23 cellular contexts compared by ENCODE assay signal in the genomic region with DNA sequence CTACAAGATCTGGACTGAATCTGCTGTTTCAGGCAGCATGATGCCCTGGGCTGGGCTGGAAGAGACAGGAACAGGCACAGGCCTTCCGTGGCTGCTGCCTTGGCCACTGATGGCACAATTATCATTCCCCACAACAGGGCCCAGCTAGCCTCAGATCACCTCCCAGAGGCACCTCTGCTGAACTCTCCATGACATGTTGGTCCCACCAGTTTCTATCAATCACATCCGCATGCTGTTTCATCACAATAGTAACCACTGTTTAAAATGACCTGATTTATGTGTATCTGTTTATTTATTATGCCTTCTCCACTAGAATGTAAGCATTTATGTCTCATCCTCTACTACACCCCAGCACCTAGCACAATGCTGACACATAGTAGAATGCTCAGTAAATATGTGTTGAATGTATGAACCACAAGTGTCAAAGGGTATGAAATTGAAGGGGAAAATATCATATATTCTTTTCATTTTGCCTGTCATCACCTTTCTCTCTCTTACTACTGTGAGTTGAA. TPM values are rescaled to one million over a fixed set of nuclear protein-coding genes. Genes with fewer than 3 reads are reported as not detected.
DNase-seq lines count a peak whose midpoint lies in the region; ATAC-seq, FAIRE-seq and TF ChIP-seq lines count a peak whose summit lies in the region.
"Had no signal": no experiment of that assay in that cellular context is flagged by ENCODE, and none has a peak within 500 bp of the region (broad histone marks: within the 10 kb centered on the region; RNA-seq: fewer than 3 reads in every experiment).

No MANE protein-coding gene starts in this region.

- no peak overlapping the region for H3K4me3 Mint-ChIP-seq in astrocyte (ENCODE audit: unreplicated experiment)
- H3K4me3 Mint-ChIP-seq in stimulated activated naive B cell treated with anti-CD40 and anti-IgM and Interleukin-4, amounts not matched to agents 10 μg/mL and 1 μg/mL and 100 μg/mL, for 72 hours: no peak overlapping the region
- H3K4me3 Mint-ChIP-seq in naive thymus-derived CD8-positive, alpha-beta T cell: no peak overlapping the region
- H3K4me3 Mint-ChIP-seq: activated CD8-positive, alpha-beta T cell treated with anti-CD3 and anti-CD28 coated beads for 36 hours; activated naive CD4-positive, alpha-beta T cell treated with anti-CD3 and anti-CD28 coated beads for 36 hours; activated T-cell treated with anti-CD3 and anti-CD28 coated beads, Interleukin-2, amount 50 U/mL, for 24 hours; T-helper 2 cell treated with Interferon-gamma antibody and Interleukin-4, amounts not matched to agents 5 μg/mL and 100 μg/mL, for 36 hours had no signal

- no peaks in the 10 kb centered on the region for H3K36me3 ChIP-seq in astrocyte (ENCODE audit: insufficient read depth, low read length)
- H3K36me3 ChIP-seq in PC-3 (ENCODE audit: low read depth, low read length): no peaks in the 10 kb centered on the region
- H3K36me3 ChIP-seq: BLaER1 treated with 17β-estradiol and CSF1 and Interleukin-3, amounts not matched to agents 10 nM and 100 nM; left lung; Peyer's patch had no signal

- CTCF ChIA-PET in PC-3 (lab: Charles Lee): no interaction called here

- H3K9me3 Mint-ChIP-seq in astrocyte (ENCODE audit: unreplicated experiment): peaks cover 5% of the 10 kb centered on the region
- H3K9me3 Mint-ChIP-seq in stimulated activated naive B cell treated with anti-CD40 and anti-IgM and Interleukin-4, amounts not matched to agents 10 μg/mL and 1 μg/mL and 100 μg/mL, for 72 hours: peaks cover 3% of the 10 kb centered on the region in 2 donors
- H3K9me3 Mint-ChIP-seq in naive thymus-derived CD8-positive, alpha-beta T cell: no peaks in the 10 kb centered on the region
- H3K9me3 Mint-ChIP-seq: activated CD8-positive, alpha-beta T cell treated with anti-CD3 and anti-CD28 coated beads for 36 hours; activated naive CD4-positive, alpha-beta T cell treated with anti-CD3 and anti-CD28 coated beads for 36 hours; activated T-cell treated with anti-CD3 and anti-CD28 coated beads, Interleukin-2, amount 50 U/mL, for 24 hours; T-helper 2 cell treated with Interferon-gamma antibody and Interleukin-4, amounts not matched to agents 5 μg/mL and 100 μg/mL, for 36 hours had no signal

- H3K79me2 ChIP-seq in astrocyte (ENCODE audit: insufficient read depth, low read length) (no peaks in the 10 kb centered on the region), PC-3 (ENCODE audit: low read length) (no peaks in the 10 kb centered on the region)

- no peak overlapping the region for H3K27ac ChIP-seq in astrocyte (ENCODE audit: low read depth, low read length)
- no peak overlapping the region for H3K27ac ChIP-seq in PC-3 (ENCODE audit: low read length)
- H3K27ac ChIP-seq: 22Rv1, left lung, Peyer's patch had no signal

- no peaks in the 10 kb centered on the region for H3K36me3 Mint-ChIP-seq in astrocyte (ENCODE audit: low read depth, unreplicated experiment)
- peaks cover 0 to 3% of the 10 kb centered on the region in 2 donors for H3K36me3 Mint-ChIP-seq in stimulated activated naive B cell treated with anti-CD40 and anti-IgM and Interleukin-4, amounts not matched to agents 10 μg/mL and 1 μg/mL and 100 μg/mL, for 72 hours
- no peaks in the 10 kb centered on the region for H3K36me3 Mint-ChIP-seq in naive thymus-derived CD8-positive, alpha-beta T cell

- POLR2A ChIA-PET in PC-3 (lab: Charles Lee; ENCODE audit: unreplicated experiment): no interaction called here
- POLR2A ChIA-PET in naive thymus-derived CD8-positive, alpha-beta T cell (lab: Charles Lee): no interaction called here

- DNase-seq in NCI-H146 (lab: John Stamatoyannopoulos, UW): peak; percentile 18
- DNase-seq in NCI-H146 treated with DMSO at 0.1 percent for 48 hours (lab: John Stamatoyannopoulos, UW; ENCODE audit: unreplicated experiment): no peak
- no peak for DNase-seq in astrocyte (ENCODE audit: low read depth)
- peak; percentile 42 to 57 for DNase-seq in foreskin fibroblast
- no peak for DNase-seq in stimulated activated naive B cell treated with anti-CD40 and anti-IgM and Interleukin-4, amounts not matched to agents 10 μg/mL and 1 μg/mL and 100 μg/mL, for 72 hours
- no peak for DNase-seq in PC-3
- DNase-seq in naive thymus-derived CD8-positive, alpha-beta T cell: no peak
- DNase-seq in 8988T: no peak
- DNase-seq: activated CD4-positive, CD25-positive, alpha-beta regulatory T cell; activated CD8-positive, alpha-beta T cell treated with anti-CD3 and anti-CD28 coated beads for 36 hours; activated naive CD4-positive, alpha-beta T cell treated with anti-CD3 and anti-CD28 coated beads for 36 hours; activated T-cell treated with anti-CD3 and anti-CD28 coated beads, Interleukin-2, amount 50 U/mL, for 24 hours; anterior cingulate cortex; effector CD8-positive, alpha-beta T cell; left lung; NCI-H1930; Peyer's patch; retina; stimulated activated CD8-positive, alpha-beta memory T cell treated with anti-CD3 and anti-CD28 coated beads, Interleukin-4, amount 100 ng/mL, for 48 hours had no signal

- H3K4me3 ChIP-seq in astrocyte (ENCODE audit: insufficient read depth, low read depth, low read length): no peak overlapping the region
- H3K4me3 ChIP-seq in foreskin fibroblast (ENCODE audit: low read depth in 1 of 2, low read length in 2 of 2): no peak overlapping the region
- no peak overlapping the region for H3K4me3 ChIP-seq in PC-3 (ENCODE audit: low read length)
- H3K4me3 ChIP-seq: BLaER1 treated with 17β-estradiol and CSF1 and Interleukin-3, amounts not matched to agents 10 nM and 100 nM; left lung; Peyer's patch had no signal

- no peak for ATAC-seq in stimulated activated naive B cell treated with anti-CD40 and anti-IgM and Interleukin-4, amounts not matched to agents 10 μg/mL and 1 μg/mL and 100 μg/mL, for 72 hours (replicated peaks)
- no peak for ATAC-seq in PC-3
- no peak for ATAC-seq in naive thymus-derived CD8-positive, alpha-beta T cell
- ATAC-seq: activated CD8-positive, alpha-beta T cell treated with anti-CD3 and anti-CD28 coated beads for 36 hours; left lung had no signal

- H3K4me1 ChIP-seq in astrocyte (ENCODE audit: insufficient read depth, low read length) (peaks cover 49% of the 10 kb centered on the region), PC-3 (ENCODE audit: insufficient read depth, low read length) (peaks cover 30% of the 10 kb centered on the region)

- no peak for TF ChIP-seq CTCF in astrocyte (IDR thresholded peaks at IDR 0.05; ENCODE audit: insufficient read depth, low read depth, low read length)
- TF ChIP-seq CTCF in foreskin fibroblast (IDR thresholded peaks at IDR 0.05; ENCODE audit: low read depth, low read length): no peak
- no peak for TF ChIP-seq CTCF in PC-3 (conservative IDR thresholded peaks at IDR 0.05; ENCODE audit: low read depth, low read length)

- H4K20me1 ChIP-seq in astrocyte (ENCODE audit: insufficient read depth, low read length) (no peaks in the 10 kb centered on the region), PC-3 (ENCODE audit: low read length) (no peaks in the 10 kb centered on the region)
- H4K20me1 ChIP-seq: BLaER1 treated with 17β-estradiol and CSF1 and Interleukin-3, amounts not matched to agents 10 nM and 100 nM had no signal

- no peaks in the 10 kb centered on the region for H3F3A ChIP-seq in PC-3 (ENCODE audit: low read length, unreplicated experiment)

- H3K9me3 ChIP-seq in astrocyte (ENCODE audit: insufficient read depth, low read depth, low read length) (no peaks in the 10 kb centered on the region), PC-3 (ENCODE audit: low read length) (no peaks in the 10 kb centered on the region)
- H3K9me3 ChIP-seq: left lung, Peyer's patch had no signal

- H3K9ac ChIP-seq in astrocyte (ENCODE audit: low read length) (no peak overlapping the region), PC-3 (ENCODE audit: low read length) (no peak overlapping the region)

- BruUV-seq in PC-3 (replicated peaks; lab: Mats Ljungman, UMichigan): no TSS peak

- intact Hi-C loops in PC-3 (cut with micrococcal nuclease): no loop called here

- H3K9me2 ChIP-seq in PC-3 (replicated peaks; ENCODE audit: low read length): no peaks in the 10 kb centered on the region

- no peak overlapping the region for H2AFZ ChIP-seq in astrocyte (ENCODE audit: low read depth, low read length)
- H2AFZ ChIP-seq in PC-3 (ENCODE audit: low read length): no peak overlapping the region

- H3K4me1 Mint-ChIP-seq in astrocyte (ENCODE audit: low read depth, unreplicated experiment): peaks cover 62% of the 10 kb centered on the region
- H3K4me1 Mint-ChIP-seq in stimulated activated naive B cell treated with anti-CD40 and anti-IgM and Interleukin-4, amounts not matched to agents 10 μg/mL and 1 μg/mL and 100 μg/mL, for 72 hours: peaks cover 42 to 55% of the 10 kb centered on the region in 2 donors
- H3K4me1 Mint-ChIP-seq in naive thymus-derived CD8-positive, alpha-beta T cell: peaks cover 0 to 10% (median 4%) of the 10 kb centered on the region in 4 donors

- H3K27me3 ChIP-seq in astrocyte (ENCODE audit: insufficient read depth, low read length): no peaks in the 10 kb centered on the region
- no peaks in the 10 kb centered on the region for H3K27me3 ChIP-seq in PC-3 (ENCODE audit: low read length)
- H3K27me3 ChIP-seq: BLaER1 treated with 17β-estradiol and CSF1 and Interleukin-3, amounts not matched to agents 10 nM and 100 nM; left lung; Peyer's patch had no signal

- no peaks in the 10 kb centered on the region for H3K27me3 Mint-ChIP-seq in astrocyte (ENCODE audit: low read depth, unreplicated experiment)
- peaks cover 0 to 4% of the 10 kb centered on the region in 2 donors for H3K27me3 Mint-ChIP-seq in stimulated activated naive B cell treated with anti-CD40 and anti-IgM and Interleukin-4, amounts not matched to agents 10 μg/mL and 1 μg/mL and 100 μg/mL, for 72 hours
- peaks cover 0 to 11% (median 7%) of the 10 kb centered on the region in 5 donors for H3K27me3 Mint-ChIP-seq in naive thymus-derived CD8-positive, alpha-beta T cell
- H3K27me3 Mint-ChIP-seq: activated CD8-positive, alpha-beta T cell treated with anti-CD3 and anti-CD28 coated beads for 36 hours; activated T-cell treated with anti-CD3 and anti-CD28 coated beads, Interleukin-2, amount 50 U/mL, for 24 hours had no signal

- H3K27ac Mint-ChIP-seq in astrocyte (ENCODE audit: unreplicated experiment): peak overlapping the region; percentile 54
- H3K27ac Mint-ChIP-seq in stimulated activated naive B cell treated with anti-CD40 and anti-IgM and Interleukin-4, amounts not matched to agents 10 μg/mL and 1 μg/mL and 100 μg/mL, for 72 hours: peak overlapping the region; percentile 48
- H3K27ac Mint-ChIP-seq in naive thymus-derived CD8-positive, alpha-beta T cell: peak overlapping the region in 1 of 10 donors; percentile 8
- H3K27ac Mint-ChIP-seq: activated CD8-positive, alpha-beta T cell treated with anti-CD3 and anti-CD28 coated beads for 36 hours; activated naive CD4-positive, alpha-beta T cell treated with anti-CD3 and anti-CD28 coated beads for 36 hours; activated T-cell treated with anti-CD3 and anti-CD28 coated beads, Interleukin-2, amount 50 U/mL, for 24 hours; T-helper 2 cell treated with Interferon-gamma antibody and Interleukin-4, amounts not matched to agents 5 μg/mL and 100 μg/mL, for 36 hours had no signal

- no peak for FAIRE-seq in astrocyte (lab: Jason Lieb, UNC)
- FAIRE-seq: GM18507 had no signal

- no peak overlapping the region for H3K4me2 ChIP-seq in astrocyte (ENCODE audit: low read length)
- H3K4me2 ChIP-seq in PC-3 (ENCODE audit: low read length): no peak overlapping the region

RNA-seq across cellular contexts. Expression of a gene that starts 32.7 kb away (rescaled TPM):
- 57.6 and 60.7 TPM in 2 replicates for total RNA-seq in astrocyte
- 17.0 and 19.6 TPM in 2 replicates for total RNA-seq in PC-3 (2014; rRNA removed)
- 10 to 100 TPM; 48.3 to 49.7 TPM for total RNA-seq in naive thymus-derived CD8-positive, alpha-beta T cell
- polyA plus RNA-seq in naive thymus-derived CD8-positive, alpha-beta T cell: 100 to 1,000 TPM in 1 of 3 donors, 10 to 100 TPM in 2; 56.5 to 118 (median 60.8) TPM

Comparison
In these comparisons a context has a peak if more than half of its experiments do, and no peak if none do; other contexts are left out.
1. DNase-seq: peak in NCI-H146 (single experiment) and foreskin fibroblast (2 of 2); none in NCI-H146 treated with DMSO at 0.1 percent for 48 hours (single experiment), astrocyte (single experiment), stimulated activated naive B cell treated with anti-CD40 and anti-IgM and Interleukin-4, amounts not matched to agents 10 μg/mL and 1 μg/mL and 100 μg/mL, for 72 hours (single experiment), PC-3 (single experiment), naive thymus-derived CD8-positive, alpha-beta T cell (0 of 10) and 8988T (single experiment).